Comparison of ENCODE assay signal across 8 cellular contexts in the genomic region with DNA sequence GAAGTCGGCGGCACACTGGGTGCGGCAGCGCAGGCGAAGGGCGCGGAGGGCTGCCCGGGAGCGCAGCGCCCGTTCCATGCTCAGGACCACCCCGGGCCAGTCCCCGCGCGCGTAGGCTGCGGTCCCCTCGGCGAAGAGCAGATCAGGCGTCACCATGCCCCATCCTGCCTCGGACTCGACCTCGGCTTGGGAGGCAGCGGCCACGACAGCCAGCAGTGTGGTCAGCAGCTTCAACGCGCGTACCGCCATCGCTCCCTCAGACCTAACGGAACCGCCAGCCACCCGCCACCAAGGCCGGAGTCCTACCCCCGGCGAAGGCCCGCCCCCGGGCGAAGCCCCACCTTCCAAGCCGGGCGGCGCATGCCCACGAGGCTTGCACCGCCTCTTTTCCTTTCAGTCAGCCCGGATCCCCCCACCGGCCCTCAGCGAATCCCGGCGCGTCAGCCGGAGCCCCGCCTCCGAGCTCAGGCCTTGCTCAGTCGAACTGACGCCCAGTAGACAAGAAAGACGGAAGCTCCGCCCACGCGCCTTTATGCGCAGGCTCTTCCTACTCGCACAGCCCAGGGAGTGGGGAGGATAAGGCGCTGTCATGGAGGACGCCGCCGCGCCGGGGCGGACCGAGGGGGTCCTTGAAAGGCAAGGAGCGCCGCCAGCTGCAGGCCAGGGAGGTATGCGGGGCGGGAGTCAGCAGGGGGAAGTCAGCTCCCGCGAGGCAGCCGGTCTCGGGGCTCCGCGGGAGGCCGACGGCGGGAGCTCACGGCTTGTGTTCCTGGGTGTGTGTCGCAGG. TPM values are rescaled to one million over a fixed set of nuclear protein-coding genes. Genes with fewer than 3 reads are reported as not detected.
DNase-seq lines count a peak whose midpoint lies in the region; ATAC-seq and TF ChIP-seq lines count a peak whose summit lies in the region.

Gene C1orf50, plus strand, starts transcription at position 527 of the 787 bp plus-strand sequence. Its CDS starts 63 bp downstream, at position 590.
Gene P3H1, minus strand, starts transcription at position 306 of the 787 bp plus-strand sequence. Its CDS starts 57 bp downstream, at position 249.

- H3K9ac ChIP-seq in SK-N-MC (ENCODE audit: insufficient read length) = peak within 1 kb of the TSS; percentile 92

- 0% methylated on average over 13 of the region's 84 CpGs for WGBS in suprapubic skin

- TF ChIP-seq EP300 in suprapubic skin (IDR thresholded peaks at IDR 0.05) = no peak

- peak in 1 of 2 donors; percentile 82 for TF ChIP-seq POLR2A in suprapubic skin (IDR thresholded peaks at IDR 0.05)

- DNase-seq in GM10248 (ENCODE audit: extremely low spot score) (peak; percentile 98), NCI-H1048 (lab: John Stamatoyannopoulos, UW) (peak; percentile 98), SK-N-MC (ENCODE audit: low read depth, low spot score) (peak; percentile 93), globus pallidus (ENCODE audit: low spot score) (peak; percentile 100), nucleus accumbens (lab: John Stamatoyannopoulos, UW) (peak; percentile 92 to 100 (median 100)), suprapubic skin (ENCODE audit: low spot score in 2 of 2) (peak; percentile 100)

- H3K36me3 ChIP-seq in SK-N-MC (ENCODE audit: insufficient read depth, low read length) (peaks cover 3% of the 10 kb centered on the region; the same call in 1 of the 2 replicates), suprapubic skin (no peaks in the 10 kb centered on the region)

- no peaks in the 10 kb centered on the region for H3K27me3 Mint-ChIP-seq in activated naive CD4-positive, alpha-beta T cell treated with anti-CD3 and anti-CD28 coated beads, Interleukin-2, amount 50 U/mL, for 24 hours

- H3K4me3 Mint-ChIP-seq in activated naive CD4-positive, alpha-beta T cell treated with anti-CD3 and anti-CD28 coated beads, Interleukin-2, amount 50 U/mL, for 24 hours = peak within 1 kb of the TSS; percentile 97

- H3K36me3 Mint-ChIP-seq in activated naive CD4-positive, alpha-beta T cell treated with anti-CD3 and anti-CD28 coated beads, Interleukin-2, amount 50 U/mL, for 24 hours = peaks cover 8% of the 10 kb centered on the region

- peak within 1 kb of the TSS; percentile 91 for H3K27ac Mint-ChIP-seq in activated naive CD4-positive, alpha-beta T cell treated with anti-CD3 and anti-CD28 coated beads, Interleukin-2, amount 50 U/mL, for 24 hours

- H3K9me3 ChIP-seq in SK-N-MC (ENCODE audit: low read depth, low read length) = no peaks in the 10 kb centered on the region
- no peaks in the 10 kb centered on the region for H3K9me3 ChIP-seq in suprapubic skin

- CTCF ChIA-PET in GM10248 (lab: Yijun Ruan, JAX) = interaction anchor here (0.7 to 6.3 kb wide), 22 partner anchors 8 to 753 kb away, joined by 3 to 59 read pairs (median 4); partner anchors contain the start of genes TMEM269, YBX1 and ZNF691

- POLR2A ChIA-PET in GM10248 (lab: Yijun Ruan, JAX) = interaction anchor here (0.6 to 1.4 kb wide), 11 partner anchors 8 to 84 kb away, joined by 3 to 5 read pairs (median 3); partner anchors contain the start of genes SVBP, TMEM269 and ZNF691

- H3K9me3 Mint-ChIP-seq in activated naive CD4-positive, alpha-beta T cell treated with anti-CD3 and anti-CD28 coated beads, Interleukin-2, amount 50 U/mL, for 24 hours = no peaks in the 10 kb centered on the region

- ATAC-seq in HG02588 (IDR thresholded peaks at IDR 0.05; ENCODE audit: unreplicated experiment) = peak; percentile 86

- no peak for TF ChIP-seq CTCF in GM10248 (IDR thresholded peaks at IDR 0.05; ENCODE audit: control extremely low read depth, extremely low read depth, low read depth, missing control alignments)
- TF ChIP-seq CTCF in suprapubic skin (IDR thresholded peaks at IDR 0.05) = no peak

- H3K27ac ChIP-seq in SK-N-MC (no peak within 1 kb of the TSS), suprapubic skin (peak within 1 kb of the TSS; percentile 88)

- H3K4me3 ChIP-seq in SK-N-MC (peak within 1 kb of the TSS; percentile 84), suprapubic skin (peak within 1 kb of the TSS; percentile 89)

- peaks cover 59% of the 10 kb centered on the region for H3K4me1 ChIP-seq in suprapubic skin

- peaks cover 34% of the 10 kb centered on the region for H3K4me1 Mint-ChIP-seq in activated naive CD4-positive, alpha-beta T cell treated with anti-CD3 and anti-CD28 coated beads, Interleukin-2, amount 50 U/mL, for 24 hours

- no peaks in the 10 kb centered on the region for H3K27me3 ChIP-seq in suprapubic skin

RNA-seq across cellular contexts. Expression of gene C1orf50, which starts in this region (rescaled TPM):
- 1 to 10 TPM; 2.2 to 7.6 (median 3.1) TPM for total RNA-seq in suprapubic skin

RNA-seq across cellular contexts. Expression of gene P3H1, which starts in this region (rescaled TPM):
- total RNA-seq in suprapubic skin = 10 to 100 TPM; 12.5 to 19.8 (median 16.1) TPM
